Comparison of ENCODE assay signal across 8 cellular contexts in the genomic region with DNA sequence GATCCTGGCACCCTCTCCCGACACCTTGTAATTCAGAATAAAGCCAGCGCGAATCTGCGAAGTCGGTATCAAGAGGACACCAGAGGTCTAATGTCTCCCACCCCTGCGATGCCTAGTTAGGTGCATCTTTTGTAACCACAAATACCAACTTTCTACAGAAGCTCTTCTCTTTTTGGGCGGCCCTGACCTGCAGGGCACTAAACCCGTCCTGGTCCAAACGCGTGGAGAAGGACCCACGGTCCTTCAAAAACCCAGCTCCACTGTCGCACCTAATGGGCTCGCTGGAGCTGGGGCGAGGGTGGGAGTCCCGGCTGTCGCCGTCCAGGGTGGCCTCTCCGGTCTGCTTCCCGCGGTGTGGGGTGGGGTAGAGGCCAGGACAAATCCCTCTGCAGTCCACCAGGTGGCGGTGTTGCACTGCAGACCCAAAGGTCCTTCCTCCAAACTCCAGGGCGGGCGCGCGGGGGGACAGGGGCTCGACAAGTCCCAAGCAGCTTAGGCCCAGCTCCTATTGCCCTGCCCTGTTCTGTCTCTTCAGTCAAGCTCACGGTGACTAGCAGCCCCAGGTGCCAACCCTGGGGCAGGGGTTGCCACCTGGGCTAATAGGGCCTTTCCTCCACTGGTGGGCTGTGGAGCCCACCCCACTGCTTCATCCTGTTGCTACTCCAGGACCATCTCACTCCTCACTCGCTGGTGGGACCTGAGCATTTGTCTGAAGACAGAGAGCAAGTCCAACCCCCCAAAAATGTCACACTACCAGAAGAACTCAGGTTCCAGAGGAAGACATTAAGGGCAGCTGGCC. TPM values are rescaled to one million over a fixed set of nuclear protein-coding genes. Genes with fewer than 3 reads are reported as not detected.
DNase-seq lines count a peak whose midpoint lies in the region; ATAC-seq and TF ChIP-seq lines count a peak whose summit lies in the region.

No MANE protein-coding gene starts in this region.

- peak; percentile 33 for DNase-seq in GM12864 (ENCODE audit: low read depth)
- DNase-seq in SK-N-SH, result peak; percentile 97
- peak; percentile 81 for DNase-seq in activated naive CD4-positive, alpha-beta T cell treated with anti-CD3 and anti-CD28 coated beads, Interleukin-2, amount 50 U/mL, for 16 hours
- DNase-seq in head of caudate nucleus, result peak; percentile 37 to 92 (median 82)
- peak; percentile 74 to 90 for DNase-seq in upper lobe of left lung

- H3K79me2 ChIP-seq in SK-N-SH (ENCODE audit: insufficient read depth) (no peaks in the 10 kb centered on the region), parathyroid adenoma (no peaks in the 10 kb centered on the region)

- H3K27ac ChIP-seq in SK-N-SH (ENCODE audit: low read depth in 2 of 2, low read length in 1 of 2) (peak overlapping the region in 1 of 2 experiments; percentile 74; a peak in 2 of 4 replicates), parathyroid adenoma (no peak overlapping the region), upper lobe of left lung (no peak overlapping the region)

- 7% methylated on average over 9 of the region's 28 CpGs for WGBS in SK-N-SH (ENCODE audit: low lambda C conversion rate)
- WGBS in upper lobe of left lung, 2 donors, result 6 to 25% methylated on average over 10 to 28 of the region's 28 CpGs

- intact Hi-C loops in head of caudate nucleus (cut with DNase I), result loop anchor here (5.0 kb wide), 3 partner anchors 96 to 194 kb away; no protein-coding TSS in a partner anchor

- TF ChIP-seq CTCF in GM12864 (IDR thresholded peaks at IDR 0.05; ENCODE audit: low read depth, low read length, missing control alignments) (peak; percentile 91), LNCAP (IDR thresholded peaks at IDR 0.05) (peak; percentile 86), SK-N-SH (IDR thresholded peaks at IDR 0.05) (peak; percentile 75), parathyroid adenoma (IDR thresholded peaks at IDR 0.05) (peak; percentile 83), upper lobe of left lung (IDR thresholded peaks at IDR 0.05) (peak; percentile 93 to 98 (median 96))

- TF ChIP-seq POLR2A in upper lobe of left lung (IDR thresholded peaks at IDR 0.05), result no peak

- POLR2A ChIA-PET in SK-N-SH (lab: Yijun Ruan, JAX), result interaction anchor here (0.9 to 1.8 kb wide), 8 partner anchors 11 to 183 kb away, joined by 3 to 4 read pairs (median 3); a partner anchor contains a TSS

- CTCF ChIA-PET in SK-N-SH (lab: Yijun Ruan, JAX), result interaction anchor here (0.6 to 9.5 kb wide), 90 partner anchors 10 to 355 kb away, joined by 3 to 318 read pairs (median 5); a partner anchor contains a TSS

- H3K9ac ChIP-seq in SK-N-SH, result no peak overlapping the region
- H3K9ac ChIP-seq in parathyroid adenoma, result no peak overlapping the region

- H3F3A ChIP-seq in SK-N-SH (replicated peaks; ENCODE audit: insufficient read depth), result no peaks in the 10 kb centered on the region

- ATAC-seq in upper lobe of left lung (ENCODE audit: low FRiP score in 2 of 2), result peak; percentile 80 to 82
- no peak for ATAC-seq in HG03521 (IDR thresholded peaks at IDR 0.05; ENCODE audit: unreplicated experiment)

- H3K9me3 ChIP-seq in SK-N-SH (no peaks in the 10 kb centered on the region), parathyroid adenoma (ENCODE audit: control insufficient read depth, low read length) (no peaks in the 10 kb centered on the region), upper lobe of left lung (no peaks in the 10 kb centered on the region)

- H3K4me2 ChIP-seq in SK-N-SH, result peak overlapping the region; percentile 65; the same call in 1 of the 2 replicates
- no peak overlapping the region for H3K4me2 ChIP-seq in parathyroid adenoma (ENCODE audit: low read length)

- H3K4me1 ChIP-seq in SK-N-SH (ENCODE audit: control insufficient read depth in 1 of 2, insufficient read depth in 2 of 2, low read depth in 1 of 2, low read length in 1 of 2) (no peaks in the 10 kb centered on the region; a peak in 1 of 4 replicates), parathyroid adenoma (no peaks in the 10 kb centered on the region), upper lobe of left lung (peaks cover 18 to 51% (median 36%) of the 10 kb centered on the region in 4 donors)

- no peak; a peak in 1 of 4 replicates for TF ChIP-seq EP300 in SK-N-SH (IDR thresholded peaks at IDR 0.05; ENCODE audit: borderline replicate concordance in 1 of 2, low read depth in 1 of 2, low read length in 1 of 2)
- no peak for TF ChIP-seq EP300 in upper lobe of left lung (IDR thresholded peaks at IDR 0.05)

- H3K27me3 ChIP-seq in SK-N-SH (ENCODE audit: insufficient read depth) (no peaks in the 10 kb centered on the region), parathyroid adenoma (ENCODE audit: control insufficient read depth, insufficient read depth, low read length) (peaks cover 15% of the 10 kb centered on the region), upper lobe of left lung (peaks cover 1 to 68% (median 42%) of the 10 kb centered on the region in 4 donors)

- H4K20me1 ChIP-seq in SK-N-SH (ENCODE audit: insufficient read depth), result peaks cover 3% of the 10 kb centered on the region; the same call in 1 of the 2 replicates

- TF ChIP-seq RAD21 in SK-N-SH (IDR thresholded peaks at IDR 0.05; ENCODE audit: low read length), result peak; percentile 94

- H3K36me3 ChIP-seq in SK-N-SH (replicated peaks in 1 of 2; ENCODE audit: control insufficient read depth in 1 of 2, insufficient read depth in 2 of 2, low read length in 1 of 2), result no peaks in the 10 kb centered on the region
- no peaks in the 10 kb centered on the region for H3K36me3 ChIP-seq in parathyroid adenoma (ENCODE audit: control insufficient read depth, insufficient read depth, low read length)
- H3K36me3 ChIP-seq in upper lobe of left lung, result no peaks in the 10 kb centered on the region

- no peaks in the 10 kb centered on the region for H3K9me2 ChIP-seq in SK-N-SH

- H2AFZ ChIP-seq in SK-N-SH (ENCODE audit: low read depth) (no peak overlapping the region), parathyroid adenoma (no peak overlapping the region)

- H3K4me3 ChIP-seq in GM12864 (ENCODE audit: low read depth, low read length) (no peak overlapping the region), SK-N-SH (ENCODE audit: low read depth in 2 of 2, low read length in 1 of 2) (peak overlapping the region; percentile 44 to 56; a peak in 2 of 4 replicates), parathyroid adenoma (ENCODE audit: low read depth, low read length) (no peak overlapping the region), upper lobe of left lung (no peak overlapping the region)

TF ChIP-seq in SK-N-SH, 30 proteins besides CTCF, POLR2A, EP300 and RAD21 (continues in another document):
- TF ChIP-seq, protein P1, sequence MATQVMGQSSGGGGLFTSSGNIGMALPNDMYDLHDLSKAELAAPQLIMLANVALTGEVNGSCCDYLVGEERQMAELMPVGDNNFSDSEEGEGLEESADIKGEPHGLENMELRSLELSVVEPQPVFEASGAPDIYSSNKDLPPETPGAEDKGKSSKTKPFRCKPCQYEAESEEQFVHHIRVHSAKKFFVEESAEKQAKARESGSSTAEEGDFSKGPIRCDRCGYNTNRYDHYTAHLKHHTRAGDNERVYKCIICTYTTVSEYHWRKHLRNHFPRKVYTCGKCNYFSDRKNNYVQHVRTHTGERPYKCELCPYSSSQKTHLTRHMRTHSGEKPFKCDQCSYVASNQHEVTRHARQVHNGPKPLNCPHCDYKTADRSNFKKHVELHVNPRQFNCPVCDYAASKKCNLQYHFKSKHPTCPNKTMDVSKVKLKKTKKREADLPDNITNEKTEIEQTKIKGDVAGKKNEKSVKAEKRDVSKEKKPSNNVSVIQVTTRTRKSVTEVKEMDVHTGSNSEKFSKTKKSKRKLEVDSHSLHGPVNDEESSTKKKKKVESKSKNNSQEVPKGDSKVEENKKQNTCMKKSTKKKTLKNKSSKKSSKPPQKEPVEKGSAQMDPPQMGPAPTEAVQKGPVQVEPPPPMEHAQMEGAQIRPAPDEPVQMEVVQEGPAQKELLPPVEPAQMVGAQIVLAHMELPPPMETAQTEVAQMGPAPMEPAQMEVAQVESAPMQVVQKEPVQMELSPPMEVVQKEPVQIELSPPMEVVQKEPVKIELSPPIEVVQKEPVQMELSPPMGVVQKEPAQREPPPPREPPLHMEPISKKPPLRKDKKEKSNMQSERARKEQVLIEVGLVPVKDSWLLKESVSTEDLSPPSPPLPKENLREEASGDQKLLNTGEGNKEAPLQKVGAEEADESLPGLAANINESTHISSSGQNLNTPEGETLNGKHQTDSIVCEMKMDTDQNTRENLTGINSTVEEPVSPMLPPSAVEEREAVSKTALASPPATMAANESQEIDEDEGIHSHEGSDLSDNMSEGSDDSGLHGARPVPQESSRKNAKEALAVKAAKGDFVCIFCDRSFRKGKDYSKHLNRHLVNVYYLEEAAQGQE (IDR thresholded peaks at IDR 0.05; ENCODE audit: low read depth, low read length), result peak; percentile 56; the same call in 1 of the 2 replicates
- peak; percentile 93 for TF ChIP-seq SMC3 (IDR thresholded peaks at IDR 0.05; ENCODE audit: low read depth, low read length)
- no peak for TF ChIP-seq EZH2phosphoT487 (IDR thresholded peaks at IDR 0.05; ENCODE audit: borderline replicate concordance, low read depth)
- TF ChIP-seq RFX5 (IDR thresholded peaks at IDR 0.05; ENCODE audit: low read length), result 0 out of 2 replicates have a peak, but pooled peaks have one; percentile 34
- TF ChIP-seq MXI1 (IDR thresholded peaks at IDR 0.05; ENCODE audit: low read depth, low read length), result 0 out of 2 replicates have a peak, but pooled peaks have one; percentile 16

RNA-seq across cellular contexts. Expression of a gene that starts 2.7 kb away (rescaled TPM):
- polyA plus RNA-seq in SK-N-SH (2012; rRNA removed), result not detected in 2 replicates
- not detected in 2 replicates for polyA plus RNA-seq in SK-N-SH (2012; cell fraction: cytosol; rRNA removed)
- not detected in 2 replicates for polyA plus RNA-seq in SK-N-SH (2012; cell fraction: nucleus; rRNA removed)
- total RNA-seq in upper lobe of left lung, result not detected

RNA-seq across cellular contexts. Expression of a gene that starts 10.9 kb away (rescaled TPM):
- polyA plus RNA-seq in SK-N-SH (2012; rRNA removed), result 40.2 and 43.7 TPM in 2 replicates
- polyA plus RNA-seq in SK-N-SH (2012; cell fraction: cytosol; rRNA removed), result 41.9 and 51.0 TPM in 2 replicates
- 16.5 and 21.6 TPM in 2 replicates for polyA plus RNA-seq in SK-N-SH (2012; cell fraction: nucleus; rRNA removed)
- total RNA-seq in upper lobe of left lung, result 10 to 100 TPM; 23.0 to 66.7 (median 52.2) TPM

RNA-seq across cellular contexts. Expression of a gene that starts 14.2 kb away (rescaled TPM):
- 5.2 and 6.6 TPM in 2 replicates for polyA plus RNA-seq in SK-N-SH (2012; rRNA removed)
- polyA plus RNA-seq in SK-N-SH (2012; cell fraction: cytosol; rRNA removed), result 2.3 and 4.2 TPM in 2 replicates
- 13.1 and 18.0 TPM in 2 replicates for polyA plus RNA-seq in SK-N-SH (2012; cell fraction: nucleus; rRNA removed)
- total RNA-seq in upper lobe of left lung, result 10 to 100 TPM in 3 of 6 donors, 1 to 10 TPM in 3; 2.4 to 25.7 (median 12.5) TPM

RNA-seq across cellular contexts. Expression of a gene that starts 40.8 kb away (rescaled TPM):
- polyA plus RNA-seq in SK-N-SH (2012; rRNA removed), result 19.2 and 25.4 TPM in 2 replicates
- polyA plus RNA-seq in SK-N-SH (2012; cell fraction: cytosol; rRNA removed), result 2.5 and 4.0 TPM in 2 replicates
- polyA plus RNA-seq in SK-N-SH (2012; cell fraction: nucleus; rRNA removed), result 134 and 388 TPM in 2 replicates
- 10 to 100 TPM in 5 of 6 donors, 1 to 10 TPM in 1; 9.8 to 85.9 (median 18.3) TPM for total RNA-seq in upper lobe of left lung

RNA-seq across cellular contexts. Expression of a gene that starts 47.3 kb away (rescaled TPM):
- polyA plus RNA-seq in SK-N-SH (2012; rRNA removed), result 140 and 151 TPM in 2 replicates
- polyA plus RNA-seq in SK-N-SH (2012; cell fraction: cytosol; rRNA removed), result 216 and 367 TPM in 2 replicates
- 37.2 and 61.3 TPM in 2 replicates for polyA plus RNA-seq in SK-N-SH (2012; cell fraction: nucleus; rRNA removed)
- total RNA-seq in upper lobe of left lung, result 100 to 1,000 TPM in 5 of 6 donors, 10 to 100 TPM in 1; 88.2 to 288 (median 180) TPM

Comparison
In these comparisons a context has a peak if more than half of its experiments do, and no peak if none do; other contexts are left out.
1. DNase-seq: peak in every context shown above with its lines; median percentile 97 in SK-N-SH; 82 in head of caudate nucleus; 82 in upper lobe of left lung; 81 in activated naive CD4-positive, alpha-beta T cell treated with anti-CD3 and anti-CD28 coated beads, Interleukin-2, amount 50 U/mL, for 16 hours; 33 in GM12864.
2. H3K4me3 ChIP-seq: peak in SK-N-SH (2 of 2); none in GM12864 (single experiment), parathyroid adenoma (single experiment) and upper lobe of left lung (0 of 4).
3. Peak in every context shown above with its lines, with median percentiles within 50 percentile points of each other: CTCF ChIP-seq.